8 cellular contexts compared by ENCODE assay signal in genomic region chr3:58214484-58215316, GRCh38. TPM values are rescaled to one million over a fixed set of nuclear protein-coding genes. Genes with fewer than 3 reads are reported as not detected.
DNase-seq lines count a peak whose midpoint lies in the region; ATAC-seq, FAIRE-seq and TF ChIP-seq lines count a peak whose summit lies in the region.

No MANE protein-coding gene starts in this region.

- 50% methylated on average over 7 of the region's 7 CpGs for WGBS in liver
- WGBS in sigmoid colon, 2 donors = 54 to 74% methylated on average over 7 of the region's 7 CpGs

- DNase-seq in Caki2 (ENCODE audit: low read depth) = peak; percentile 21
- DNase-seq in GM19239 (ENCODE audit: insufficient read length, low spot score) = no peak
- no peak for DNase-seq in T-helper 17 cell
- DNase-seq in sigmoid colon = no peak
- DNase-seq in erythroblast (lab: John Stamatoyannopoulos, UW) = no peak
- no peak for DNase-seq in SK-N-DZ (ENCODE audit: low spot score)

- peaks cover 3 to 21% (median 13%) of the 10 kb centered on the region in 4 donors for H3K4me1 ChIP-seq in liver (ENCODE audit: control insufficient read depth in 4 of 4, insufficient read depth in 4 of 4, low read length in 3 of 4)
- peaks cover 0 to 11% (median 7%) of the 10 kb centered on the region in 4 donors for H3K4me1 ChIP-seq in sigmoid colon

- peak; percentile 98 for FAIRE-seq in GM19239 (lab: Jason Lieb, UNC)

- peaks cover 24% of the 10 kb centered on the region for H3K27me3 Mint-ChIP-seq in T-helper 17 cell

- TF ChIP-seq CTCF in liver (IDR thresholded peaks at IDR 0.05; ENCODE audit: low read depth, low read length, missing input control) (peak; percentile 24), sigmoid colon (IDR thresholded peaks at IDR 0.05) (no peak)

- intact Hi-C loops in sigmoid colon (cut with DNase I) = loop anchor here (5.0 kb wide), 1 partner anchor 37 kb away; no protein-coding TSS in a partner anchor

- H3K4me3 ChIP-seq in liver (ENCODE audit: low read depth in 1 of 3, low read length in 3 of 3) = no peak overlapping the region
- H3K4me3 ChIP-seq in sigmoid colon = no peak overlapping the region

- no peaks in the 10 kb centered on the region for H3K9me3 ChIP-seq in T-helper 17 cell (ENCODE audit: control insufficient read depth, low read length, poor library complexity, severe bottlenecking)
- H3K9me3 ChIP-seq in liver (ENCODE audit: control insufficient read depth in 4 of 4, low read length in 3 of 4) = no peaks in the 10 kb centered on the region
- H3K9me3 ChIP-seq in sigmoid colon = no peaks in the 10 kb centered on the region

- H3K4me1 Mint-ChIP-seq in T-helper 17 cell = peaks cover 17% of the 10 kb centered on the region

- in situ Hi-C loops in Caki2 (cut with HindIII; ENCODE audit: low pct_unique_long_range_greater_than_20kb, low sequenced_read_pairs) = no loop called here

- H3K36me3 ChIP-seq in liver (ENCODE audit: control insufficient read depth in 4 of 4, insufficient read depth in 3 of 4, low read depth in 1 of 4, low read length in 3 of 4) (no peaks in the 10 kb centered on the region), sigmoid colon (no peaks in the 10 kb centered on the region)

- H3K27ac Mint-ChIP-seq in T-helper 17 cell = no peak overlapping the region

- TF ChIP-seq POLR2A in sigmoid colon (IDR thresholded peaks at IDR 0.05) (no peak), erythroblast (IDR thresholded peaks at IDR 0.05; ENCODE audit: low read length) (no peak)

- H3K27me3 ChIP-seq in liver (ENCODE audit: control insufficient read depth in 4 of 4, insufficient read depth in 4 of 4, low read length in 3 of 4) = no peaks in the 10 kb centered on the region
- H3K27me3 ChIP-seq in sigmoid colon = no peaks in the 10 kb centered on the region

- ATAC-seq in HG03135 (IDR thresholded peaks at IDR 0.05; ENCODE audit: unreplicated experiment) = peak; percentile 85
- peak; percentile 65 for ATAC-seq in T-helper 17 cell

- no peak for TF ChIP-seq EP300 in sigmoid colon (IDR thresholded peaks at IDR 0.05)

- peaks cover 3% of the 10 kb centered on the region for H3K36me3 Mint-ChIP-seq in T-helper 17 cell (ENCODE audit: low read depth)

- TF ChIP-seq RAD21 in liver (IDR thresholded peaks at IDR 0.05) = peak; percentile 35 to 61

- H3K27ac ChIP-seq in liver (ENCODE audit: low read depth in 1 of 2, low read length in 2 of 2) (peak overlapping the region; percentile 1 to 52), sigmoid colon (no peak overlapping the region)

- H3K9ac ChIP-seq in liver (ENCODE audit: low read depth in 1 of 2, low read length in 2 of 2) = no peak overlapping the region

- H3K4me3 Mint-ChIP-seq in T-helper 17 cell = no peak overlapping the region

TF ChIP-seq in liver, 16 proteins besides CTCF, POLR2A, EP300 and RAD21:
- peak; percentile 64 to 75 for TF ChIP-seq HNF4A (conservative IDR thresholded peaks at IDR 0.05)
- peak in 1 of 2 donors; percentile 50 for TF ChIP-seq EGR1 (IDR thresholded peaks at IDR 0.05; ENCODE audit: low read depth in 2 of 2)
- no peak for TF ChIP-seq YY1 (IDR thresholded peaks at IDR 0.05)
- no peak for TF ChIP-seq TAF1 (conservative IDR thresholded peaks at IDR 0.05)
- TF ChIP-seq ATF3 (IDR thresholded peaks at IDR 0.05) = peak; percentile 89
- TF ChIP-seq SP1 (IDR thresholded peaks at IDR 0.05) = peak; percentile 67
- TF ChIP-seq RXRA (IDR thresholded peaks at IDR 0.05) = peak; percentile 74 to 82
- TF ChIP-seq MAX (IDR thresholded peaks at IDR 0.05) = peak; percentile 72
- TF ChIP-seq NR2F2 (IDR thresholded peaks at IDR 0.05) = peak; percentile 18
- no peak for TF ChIP-seq GABPA (IDR thresholded peaks at IDR 0.05 in 1 of 2, conservative IDR thresholded peaks at IDR 0.05 in 1 of 2)
- peak in 1 of 2 donors; percentile 76 for TF ChIP-seq JUND (IDR thresholded peaks at IDR 0.05)

RNA-seq across cellular contexts. Expression of gene DNASE1L3, which starts 3.9 kb away (rescaled TPM):
- total RNA-seq in Caki2 (2014; rRNA removed; shearing (Covaris generic); ENCODE audit: low replicate concordance) = not detected in 2 replicates
- total RNA-seq in T-helper 17 cell (under 1 TPM in 1 of 2 donors, not detected in 1; 0.65 TPM), liver (100 to 1,000 TPM in 1 of 2 donors, 10 to 100 TPM in 1; 76.1 to 162 TPM), sigmoid colon (under 1 TPM in 3 of 4 donors, not detected in 1; 0.27 to 0.82 (median 0.71) TPM)
- polyA plus RNA-seq in liver (100 to 1,000 TPM in 1 of 2 donors, 10 to 100 TPM in 1; 94.5 to 201 TPM), sigmoid colon (10 to 100 TPM in 2 of 3 donors, 1 to 10 TPM in 1; 9.0 to 69.8 (median 34.7) TPM)
- not detected in 2 replicates for polyA plus RNA-seq in SK-N-DZ (2014; cell fraction: cytosol; rRNA removed)
- 1.4 TPM in 1 of 2 replicates, not detected in the other for polyA plus RNA-seq in SK-N-DZ (2014; cell fraction: nucleus; rRNA removed)

RNA-seq across cellular contexts. Expression of gene ABHD6, which starts 22.9 kb away (rescaled TPM):
- 8.9 and 11.4 TPM in 2 replicates for total RNA-seq in Caki2 (2014; rRNA removed; shearing (Covaris generic); ENCODE audit: low replicate concordance)
- 1 to 10 TPM; 2.1 to 2.9 TPM for total RNA-seq in T-helper 17 cell
- 10 to 100 TPM; 19.8 to 60.9 TPM for total RNA-seq in liver
- 10 to 100 TPM; 36.5 to 40.1 TPM for polyA plus RNA-seq in liver
- total RNA-seq in sigmoid colon = 10 to 100 TPM; 14.7 to 47.4 (median 31.2) TPM
- 10 to 100 TPM in 1 of 3 donors, 1 to 10 TPM in 2; 6.0 to 15.4 (median 8.1) TPM for polyA plus RNA-seq in sigmoid colon
- 10.0 and 15.6 TPM in 2 replicates for polyA plus RNA-seq in SK-N-DZ (2014; cell fraction: cytosol; rRNA removed)
- 6.2 and 8.6 TPM in 2 replicates for polyA plus RNA-seq in SK-N-DZ (2014; cell fraction: nucleus; rRNA removed)

Comparison
In these comparisons a context has a peak if more than half of its experiments do, and no peak if none do; other contexts are left out.
1. H3K27ac ChIP-seq: peak in liver (2 of 2); none in sigmoid colon (0 of 4).
2. RNA of gene DNASE1L3, which starts 3.9 kb away (total RNA-seq): 76.1 to 162 TPM in liver; 0.27 to 0.82 TPM in sigmoid colon, 0.65 TPM in T-helper 17 cell and not detected in Caki2; every median in the first group is over 10 times any median in the second.